8 cellular contexts compared by ENCODE assay signal in genomic region chrX:9466711-9467110, GRCh38. TPM values are rescaled to one million over a fixed set of nuclear protein-coding genes. Genes with fewer than 3 reads are reported as not detected.
A peak's percentile ranks its signal among the peaks of the same experiment; 100 is the strongest.
DNase-seq lines count a peak whose midpoint lies in the region; ATAC-seq lines count a peak whose summit lies in the region.

No MANE protein-coding gene starts in this region.

- peak overlapping the region in 4 of 5 donors; percentile 53 to 71 (median 64) for H3K4me3 ChIP-seq in subcutaneous abdominal adipose tissue (ENCODE audit: low read depth in 1 of 5, low read length in 5 of 5)

- H3K27ac ChIP-seq in subcutaneous abdominal adipose tissue (ENCODE audit: low read depth, low read length), result no peak overlapping the region

- H3K9me3 ChIP-seq in subcutaneous abdominal adipose tissue (ENCODE audit: control insufficient read depth in 5 of 5, low read length in 5 of 5), result no peaks in the 10 kb centered on the region

- peak overlapping the region; percentile 71 for H3K4me3 Mint-ChIP-seq in activated CD8-positive, alpha-beta memory T cell treated with anti-CD3 and anti-CD28 coated beads, Interleukin-2, amount 10 ng/mL, durations not matched to agents 7 days and 5 days
- peak overlapping the region; percentile 74 for H3K4me3 Mint-ChIP-seq in activated CD4-positive, alpha-beta memory T cell treated with anti-CD3 and anti-CD28 coated beads, Interleukin-2, amount 10 ng/mL, durations not matched to agents 7 days and 5 days
- H3K4me3 Mint-ChIP-seq in immature natural killer cell, result peak overlapping the region; percentile 77 to 86 (median 83)

- H3K36me3 Mint-ChIP-seq in activated CD8-positive, alpha-beta memory T cell treated with anti-CD3 and anti-CD28 coated beads, Interleukin-2, amount 10 ng/mL, durations not matched to agents 7 days and 5 days, result peaks cover 17% of the 10 kb centered on the region
- peaks cover 25% of the 10 kb centered on the region for H3K36me3 Mint-ChIP-seq in activated CD4-positive, alpha-beta memory T cell treated with anti-CD3 and anti-CD28 coated beads, Interleukin-2, amount 10 ng/mL, durations not matched to agents 7 days and 5 days (ENCODE audit: low read depth)
- H3K36me3 Mint-ChIP-seq in immature natural killer cell, result peaks cover 0 to 4% (median 0%) of the 10 kb centered on the region in 3 donors

- H3K4me1 Mint-ChIP-seq in activated CD8-positive, alpha-beta memory T cell treated with anti-CD3 and anti-CD28 coated beads, Interleukin-2, amount 10 ng/mL, durations not matched to agents 7 days and 5 days, result peaks cover 40% of the 10 kb centered on the region
- H3K4me1 Mint-ChIP-seq in activated CD4-positive, alpha-beta memory T cell treated with anti-CD3 and anti-CD28 coated beads, Interleukin-2, amount 10 ng/mL, durations not matched to agents 7 days and 5 days, result peaks cover 48% of the 10 kb centered on the region
- peaks cover 51 to 55% of the 10 kb centered on the region in 2 donors for H3K4me1 Mint-ChIP-seq in immature natural killer cell

- POLR2A ChIA-PET in activated CD4-positive, alpha-beta memory T cell treated with anti-CD3 and anti-CD28 coated beads, Interleukin-2, amount 10 ng/mL, durations not matched to agents 7 days and 5 days (lab: Charles Lee), result no interaction called here

- CTCF ChIA-PET in activated CD8-positive, alpha-beta memory T cell treated with anti-CD3 and anti-CD28 coated beads, Interleukin-2, amount 10 ng/mL, durations not matched to agents 7 days and 5 days (lab: Charles Lee), result no interaction called here
- CTCF ChIA-PET in activated CD4-positive, alpha-beta memory T cell treated with anti-CD3 and anti-CD28 coated beads, Interleukin-2, amount 10 ng/mL, durations not matched to agents 7 days and 5 days (lab: Charles Lee), result no interaction called here

- peak overlapping the region; percentile 61 for H3K27ac Mint-ChIP-seq in activated CD8-positive, alpha-beta memory T cell treated with anti-CD3 and anti-CD28 coated beads, Interleukin-2, amount 10 ng/mL, durations not matched to agents 7 days and 5 days
- peak overlapping the region; percentile 21 for H3K27ac Mint-ChIP-seq in activated CD4-positive, alpha-beta memory T cell treated with anti-CD3 and anti-CD28 coated beads, Interleukin-2, amount 10 ng/mL, durations not matched to agents 7 days and 5 days
- peak overlapping the region; percentile 63 to 86 (median 71) for H3K27ac Mint-ChIP-seq in immature natural killer cell

- H3K9me3 Mint-ChIP-seq in activated CD8-positive, alpha-beta memory T cell treated with anti-CD3 and anti-CD28 coated beads, Interleukin-2, amount 10 ng/mL, durations not matched to agents 7 days and 5 days (ENCODE audit: low read depth), result no peaks in the 10 kb centered on the region
- no peaks in the 10 kb centered on the region for H3K9me3 Mint-ChIP-seq in activated CD4-positive, alpha-beta memory T cell treated with anti-CD3 and anti-CD28 coated beads, Interleukin-2, amount 10 ng/mL, durations not matched to agents 7 days and 5 days
- H3K9me3 Mint-ChIP-seq in immature natural killer cell, result no peaks in the 10 kb centered on the region

- no peak for DNase-seq in activated CD8-positive, alpha-beta memory T cell treated with anti-CD3 and anti-CD28 coated beads, Interleukin-2, amount 10 ng/mL, durations not matched to agents 7 days and 5 days
- no peak for DNase-seq in activated CD8-positive, alpha-beta memory T cell treated with anti-CD3 and anti-CD28 coated beads for 24 hours
- DNase-seq in activated CD4-positive, alpha-beta memory T cell treated with anti-CD3 and anti-CD28 coated beads, Interleukin-2, amount 10 ng/mL, durations not matched to agents 7 days and 5 days, result no peak
- no peak for DNase-seq in immature natural killer cell
- DNase-seq in GM03348 (ENCODE audit: low spot score), result no peak

- H3K4me1 ChIP-seq in subcutaneous abdominal adipose tissue (ENCODE audit: control insufficient read depth in 5 of 5, insufficient read depth in 5 of 5, low read length in 5 of 5), result peaks cover 4 to 39% (median 32%) of the 10 kb centered on the region in 5 donors

- ATAC-seq in activated CD8-positive, alpha-beta memory T cell treated with anti-CD3 and anti-CD28 coated beads, Interleukin-2, amount 10 ng/mL, durations not matched to agents 7 days and 5 days, result no peak
- no peak for ATAC-seq in GM18870 (IDR thresholded peaks at IDR 0.05; ENCODE audit: unreplicated experiment)
- no peak for ATAC-seq in HG02610 (IDR thresholded peaks at IDR 0.05; ENCODE audit: unreplicated experiment)

- peaks cover 0 to 21% (median 8%) of the 10 kb centered on the region in 5 donors for H3K27me3 ChIP-seq in subcutaneous abdominal adipose tissue (ENCODE audit: control insufficient read depth in 5 of 5, insufficient read depth in 4 of 5, low read length in 5 of 5)

- no peaks in the 10 kb centered on the region for H3K36me3 ChIP-seq in subcutaneous abdominal adipose tissue (ENCODE audit: control insufficient read depth in 5 of 5, insufficient read depth in 5 of 5, low read length in 5 of 5)

- H3K27me3 Mint-ChIP-seq in activated CD8-positive, alpha-beta memory T cell treated with anti-CD3 and anti-CD28 coated beads, Interleukin-2, amount 10 ng/mL, durations not matched to agents 7 days and 5 days, result no peaks in the 10 kb centered on the region
- H3K27me3 Mint-ChIP-seq in activated CD4-positive, alpha-beta memory T cell treated with anti-CD3 and anti-CD28 coated beads, Interleukin-2, amount 10 ng/mL, durations not matched to agents 7 days and 5 days, result no peaks in the 10 kb centered on the region
- peaks cover 13 to 37% (median 19%) of the 10 kb centered on the region in 3 donors for H3K27me3 Mint-ChIP-seq in immature natural killer cell (ENCODE audit: low read depth in 3 of 3)

- peak overlapping the region in 1 of 5 donors; percentile 62 for H3K9ac ChIP-seq in subcutaneous abdominal adipose tissue (ENCODE audit: low read length in 5 of 5)

RNA-seq across cellular contexts. Expression of gene TBL1X, which starts 1.9 kb away (rescaled TPM):
- 10 to 100 TPM; 33.2 to 35.5 TPM for total RNA-seq in activated CD8-positive, alpha-beta memory T cell treated with anti-CD3 and anti-CD28 coated beads, Interleukin-2, amount 10 ng/mL, durations not matched to agents 7 days and 5 days
- total RNA-seq in activated CD4-positive, alpha-beta memory T cell treated with anti-CD3 and anti-CD28 coated beads, Interleukin-2, amount 10 ng/mL, durations not matched to agents 7 days and 5 days, result 10 to 100 TPM; 39.5 to 44.0 TPM
- polyA plus RNA-seq in immature natural killer cell, result 10 to 100 TPM in 1 of 3 donors, 1 to 10 TPM in 2; 6.4 to 12.6 (median 9.9) TPM

Comparison
In these comparisons a context has a peak if more than half of its experiments do, and no peak if none do; other contexts are left out.
1. H3K27ac Mint-ChIP-seq: peak in every context shown above with its lines; median percentile 71 in immature natural killer cell; 61 in activated CD8-positive, alpha-beta memory T cell treated with anti-CD3 and anti-CD28 coated beads, Interleukin-2, amount 10 ng/mL, durations not matched to agents 7 days and 5 days; 21 in activated CD4-positive, alpha-beta memory T cell treated with anti-CD3 and anti-CD28 coated beads, Interleukin-2, amount 10 ng/mL, durations not matched to agents 7 days and 5 days.